Comparison of ENCODE assay signal across 8 cellular contexts in the genomic region with DNA sequence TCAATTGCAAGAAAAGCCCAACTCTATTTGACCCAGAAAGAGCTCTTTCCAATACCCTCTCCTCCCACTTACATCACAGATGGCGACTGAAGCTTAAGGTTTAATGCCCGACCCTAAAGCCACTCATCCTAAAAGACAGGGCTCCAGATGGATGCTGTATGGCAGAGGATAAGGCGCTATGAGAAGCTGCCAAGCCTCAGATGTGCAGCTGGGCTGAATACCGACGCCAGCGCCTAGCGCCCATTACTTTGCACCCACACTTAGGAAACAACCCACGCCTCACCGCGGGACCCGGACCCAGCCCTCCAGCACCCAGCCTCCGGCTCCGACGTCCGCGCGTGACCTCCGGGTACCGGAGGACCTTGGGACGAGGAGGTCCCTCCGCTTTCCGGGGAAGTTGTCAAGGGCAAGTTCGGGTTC. TPM values are rescaled to one million over a fixed set of nuclear protein-coding genes. Genes with fewer than 3 reads are reported as not detected.
DNase-seq lines count a peak whose midpoint lies in the region; ATAC-seq and TF ChIP-seq lines count a peak whose summit lies in the region.

No MANE protein-coding gene starts in this region.

- ATAC-seq in GM21825 (IDR thresholded peaks at IDR 0.05; ENCODE audit: unreplicated experiment) = peak; percentile 27

- peak overlapping the region; percentile 28 for H3K27ac ChIP-seq in DOHH2 (ENCODE audit: low read depth, low read length)
- H3K27ac ChIP-seq in breast epithelium = peak overlapping the region; percentile 84 to 90
- H3K27ac ChIP-seq in liver (ENCODE audit: low read depth in 1 of 2, low read length in 2 of 2) = peak overlapping the region; percentile 62 to 87
- H3K27ac ChIP-seq in tibial artery = peak overlapping the region; percentile 83 to 95

- TF ChIP-seq POLR2A in breast epithelium (IDR thresholded peaks at IDR 0.05) = no peak

- DNase-seq in NCI-H1694 (lab: John Stamatoyannopoulos, UW) (peak; percentile 51), breast epithelium (ENCODE audit: low spot score in 2 of 2) (no peak), tibial artery (no peak), LoVo (ENCODE audit: low spot score) (no peak)
- no peak for DNase-seq in stimulated activated CD4-positive, alpha-beta T cell treated with anti-CD3 and anti-CD28 coated beads, Interleukin-15, amount 100 ng/mL, for 24 hours

- intact Hi-C loops in breast epithelium (cut with DNase I; ENCODE audit: low total_unique reads) (no loop called here), tibial artery (cut with DNase I; ENCODE audit: low total_unique reads) (no loop called here)

- peak overlapping the region; percentile 66 to 82 for H3K9ac ChIP-seq in liver (ENCODE audit: low read depth in 1 of 2, low read length in 2 of 2)

- H3F3A ChIP-seq in DOHH2 (ENCODE audit: control insufficient read depth, insufficient read depth) = 0 out of 2 replicates have a peak, but pooled peaks cover 3% of the 10 kb centered on the region

- no peaks in the 10 kb centered on the region for H3K9me2 ChIP-seq in DOHH2 (replicated peaks; ENCODE audit: control insufficient read depth, low read length)

- H3K9me3 ChIP-seq in DOHH2 (ENCODE audit: control insufficient read depth, insufficient read depth, low read length) (no peaks in the 10 kb centered on the region), breast epithelium (no peaks in the 10 kb centered on the region), liver (ENCODE audit: control insufficient read depth in 4 of 4, low read length in 3 of 4) (no peaks in the 10 kb centered on the region), tibial artery (no peaks in the 10 kb centered on the region)

- H3K79me2 ChIP-seq in DOHH2 (ENCODE audit: control insufficient read depth, low read length) = peaks cover 8% of the 10 kb centered on the region

- peak overlapping the region; percentile 81 for H3K4me3 ChIP-seq in DOHH2 (ENCODE audit: low read length)
- peak overlapping the region; percentile 71 to 89 (median 77) for H3K4me3 ChIP-seq in breast epithelium
- H3K4me3 ChIP-seq in liver (ENCODE audit: low read depth in 1 of 3, low read length in 3 of 3) = peak overlapping the region; percentile 83 to 91 (median 91)
- H3K4me3 ChIP-seq in tibial artery = peak overlapping the region; percentile 70 to 88

- TF ChIP-seq RAD21 in liver (IDR thresholded peaks at IDR 0.05) = no peak

- no peak for TF ChIP-seq CTCF in DOHH2 (IDR thresholded peaks at IDR 0.05; ENCODE audit: low read depth, low read length, poor library complexity, severe bottlenecking)
- TF ChIP-seq CTCF in breast epithelium (IDR thresholded peaks at IDR 0.05) = no peak
- no peak for TF ChIP-seq CTCF in liver (IDR thresholded peaks at IDR 0.05; ENCODE audit: low read depth, low read length, missing input control)
- no peak for TF ChIP-seq CTCF in tibial artery (IDR thresholded peaks at IDR 0.05)

- H3K36me3 ChIP-seq in DOHH2 (ENCODE audit: control insufficient read depth, low read length) (no peaks in the 10 kb centered on the region), breast epithelium (no peaks in the 10 kb centered on the region), liver (ENCODE audit: control insufficient read depth in 4 of 4, insufficient read depth in 3 of 4, low read depth in 1 of 4, low read length in 3 of 4) (no peaks in the 10 kb centered on the region), tibial artery (peaks cover 0 to 5% (median 0%) of the 10 kb centered on the region in 3 donors)

- under 1% methylated on average over 23 of the region's 23 CpGs for WGBS in liver

- H3K27me3 ChIP-seq in DOHH2 (ENCODE audit: control insufficient read depth, low read length) (peaks cover 14% of the 10 kb centered on the region), breast epithelium (no peaks in the 10 kb centered on the region), liver (ENCODE audit: control insufficient read depth in 4 of 4, insufficient read depth in 4 of 4, low read length in 3 of 4) (no peaks in the 10 kb centered on the region), tibial artery (no peaks in the 10 kb centered on the region)

- H4K20me1 ChIP-seq in DOHH2 (ENCODE audit: control insufficient read depth, insufficient read depth, low read depth, low read length) = no peaks in the 10 kb centered on the region; the same call in 1 of the 2 replicates

- H3K4me1 ChIP-seq in DOHH2 (ENCODE audit: control insufficient read depth, low read length) = peaks cover 10% of the 10 kb centered on the region
- peaks cover 0 to 8% of the 10 kb centered on the region in 2 donors for H3K4me1 ChIP-seq in breast epithelium
- peaks cover 7 to 32% (median 19%) of the 10 kb centered on the region in 4 donors for H3K4me1 ChIP-seq in liver (ENCODE audit: control insufficient read depth in 4 of 4, insufficient read depth in 4 of 4, low read length in 3 of 4)
- peaks cover 0 to 47% (median 15%) of the 10 kb centered on the region in 4 donors for H3K4me1 ChIP-seq in tibial artery

- peak overlapping the region; percentile 72 for H3K4me2 ChIP-seq in DOHH2 (ENCODE audit: low read length)

TF ChIP-seq in liver, 16 proteins besides CTCF, POLR2A, EP300 and RAD21:
- TF ChIP-seq HNF4G (IDR thresholded peaks at IDR 0.05) (no peak), FOXA1 (IDR thresholded peaks at IDR 0.05) (no peak), SP1 (IDR thresholded peaks at IDR 0.05) (no peak), HNF4A (conservative IDR thresholded peaks at IDR 0.05) (no peak), NR2F2 (IDR thresholded peaks at IDR 0.05) (no peak), TAF1 (conservative IDR thresholded peaks at IDR 0.05) (no peak), RXRA (IDR thresholded peaks at IDR 0.05) (no peak)
- TF ChIP-seq, protein P1, sequence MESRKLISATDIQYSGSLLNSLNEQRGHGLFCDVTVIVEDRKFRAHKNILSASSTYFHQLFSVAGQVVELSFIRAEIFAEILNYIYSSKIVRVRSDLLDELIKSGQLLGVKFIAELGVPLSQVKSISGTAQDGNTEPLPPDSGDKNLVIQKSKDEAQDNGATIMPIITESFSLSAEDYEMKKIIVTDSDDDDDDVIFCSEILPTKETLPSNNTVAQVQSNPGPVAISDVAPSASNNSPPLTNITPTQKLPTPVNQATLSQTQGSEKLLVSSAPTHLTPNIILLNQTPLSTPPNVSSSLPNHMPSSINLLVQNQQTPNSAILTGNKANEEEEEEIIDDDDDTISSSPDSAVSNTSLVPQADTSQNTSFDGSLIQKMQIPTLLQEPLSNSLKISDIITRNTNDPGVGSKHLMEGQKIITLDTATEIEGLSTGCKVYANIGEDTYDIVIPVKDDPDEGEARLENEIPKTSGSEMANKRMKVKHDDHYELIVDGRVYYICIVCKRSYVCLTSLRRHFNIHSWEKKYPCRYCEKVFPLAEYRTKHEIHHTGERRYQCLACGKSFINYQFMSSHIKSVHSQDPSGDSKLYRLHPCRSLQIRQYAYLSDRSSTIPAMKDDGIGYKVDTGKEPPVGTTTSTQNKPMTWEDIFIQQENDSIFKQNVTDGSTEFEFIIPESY (IDR thresholded peaks at IDR 0.05) = no peak

RNA-seq across cellular contexts. Expression of gene TRAK2, which starts 0.3 kb away (rescaled TPM):
- 10 to 100 TPM; 35.4 to 62.2 (median 50.1) TPM for total RNA-seq in breast epithelium
- 100 to 1,000 TPM in 1 of 2 donors, 10 to 100 TPM in 1; 18.7 to 207 TPM for total RNA-seq in liver
- polyA plus RNA-seq in liver = 1 to 10 TPM; 6.1 to 6.2 TPM

RNA-seq across cellular contexts. Expression of gene STRADB, which starts 0.6 kb away (rescaled TPM):
- total RNA-seq in breast epithelium (10 to 100 TPM; 20.3 to 30.0 (median 27.7) TPM), liver (100 to 1,000 TPM in 1 of 2 donors, 10 to 100 TPM in 1; 56.1 to 199 TPM)
- 10 to 100 TPM; 35.9 to 78.6 TPM for polyA plus RNA-seq in liver

Comparison
In these comparisons a context has a peak if more than half of its experiments do, and no peak if none do; other contexts are left out.
1. H3K27ac ChIP-seq: peak in every context shown above with its lines; median percentile 89 in tibial artery; 87 in breast epithelium; 74 in liver; 28 in DOHH2.